Comparison of ENCODE assay signal across 8 cellular contexts in genomic region chr16:67658849-67659674, GRCh38. TPM values are rescaled to one million over a fixed set of nuclear protein-coding genes. Genes with fewer than 3 reads are reported as not detected.
DNase-seq lines count a peak whose midpoint lies in the region; ATAC-seq and TF ChIP-seq lines count a peak whose summit lies in the region.

No MANE protein-coding gene starts in this region.

- peaks cover 25% of the 10 kb centered on the region for H3K4me1 Mint-ChIP-seq in activated T-cell treated with anti-CD3 and anti-CD28 coated beads, Interleukin-2, amount 50 U/mL, for 72 hours (ENCODE audit: low read depth)
- peaks cover 18% of the 10 kb centered on the region for H3K4me1 Mint-ChIP-seq in activated naive CD8-positive, alpha-beta T cell treated with anti-CD3 and anti-CD28 coated beads, Interleukin-2, amount 50 U/mL, for 24 hours

- H3K27ac ChIP-seq in right lobe of liver: no peak overlapping the region
- peak overlapping the region in 2 of 4 donors; percentile 90 to 100 for H3K27ac ChIP-seq in tibial nerve

- no peaks in the 10 kb centered on the region for H3K9me3 Mint-ChIP-seq in activated T-cell treated with anti-CD3 and anti-CD28 coated beads, Interleukin-2, amount 50 U/mL, for 72 hours
- no peaks in the 10 kb centered on the region for H3K9me3 Mint-ChIP-seq in activated naive CD8-positive, alpha-beta T cell treated with anti-CD3 and anti-CD28 coated beads, Interleukin-2, amount 50 U/mL, for 24 hours

- peak overlapping the region; percentile 93 to 95 for H3K4me3 Mint-ChIP-seq in activated T-cell treated with anti-CD3 and anti-CD28 coated beads, Interleukin-2, amount 50 U/mL, for 72 hours
- H3K4me3 Mint-ChIP-seq in activated naive CD8-positive, alpha-beta T cell treated with anti-CD3 and anti-CD28 coated beads, Interleukin-2, amount 50 U/mL, for 24 hours: peak overlapping the region; percentile 92

- H3K27me3 Mint-ChIP-seq in activated T-cell treated with anti-CD3 and anti-CD28 coated beads, Interleukin-2, amount 50 U/mL, for 72 hours (ENCODE audit: low read depth): no peaks in the 10 kb centered on the region
- no peaks in the 10 kb centered on the region for H3K27me3 Mint-ChIP-seq in activated naive CD8-positive, alpha-beta T cell treated with anti-CD3 and anti-CD28 coated beads, Interleukin-2, amount 50 U/mL, for 24 hours

- H3K36me3 ChIP-seq in right lobe of liver (no peaks in the 10 kb centered on the region), tibial nerve (peaks cover 0 to 42% (median 0%) of the 10 kb centered on the region in 3 donors)

- TF ChIP-seq POLR2A in right lobe of liver (IDR thresholded peaks at IDR 0.05) (no peak), tibial nerve (IDR thresholded peaks at IDR 0.05) (no peak)

- H3K4me1 ChIP-seq in right lobe of liver (peaks cover 0 to 12% (median 0%) of the 10 kb centered on the region in 4 donors), tibial nerve (peaks cover 0 to 31% (median 17%) of the 10 kb centered on the region in 4 donors)

- no peak for ATAC-seq in activated T-cell treated with anti-CD3 and anti-CD28 coated beads, Interleukin-2, amount 50 U/mL, for 72 hours (replicated peaks in 1 of 2)
- ATAC-seq in activated naive CD8-positive, alpha-beta T cell treated with anti-CD3 and anti-CD28 coated beads, Interleukin-2, amount 50 U/mL, for 24 hours: no peak
- ATAC-seq in right lobe of liver: no peak

- no peak for TF ChIP-seq EP300 in tibial nerve (IDR thresholded peaks at IDR 0.05)

- intact Hi-C loops in right lobe of liver (cut with DNase I): no loop called here

- peak overlapping the region; percentile 80 for H3K27ac Mint-ChIP-seq in activated T-cell treated with anti-CD3 and anti-CD28 coated beads, Interleukin-2, amount 50 U/mL, for 72 hours
- H3K27ac Mint-ChIP-seq in activated naive CD8-positive, alpha-beta T cell treated with anti-CD3 and anti-CD28 coated beads, Interleukin-2, amount 50 U/mL, for 24 hours: peak overlapping the region; percentile 72

- no peak for TF ChIP-seq CTCF in right lobe of liver (IDR thresholded peaks at IDR 0.05)
- TF ChIP-seq CTCF in tibial nerve (IDR thresholded peaks at IDR 0.05): no peak

- DNase-seq in activated T-cell treated with anti-CD3 and anti-CD28 coated beads, Interleukin-2, amount 50 U/mL, for 72 hours: peak in 1 of 2 donors; percentile 25
- no peak for DNase-seq in activated T-cell treated with anti-CD3 and anti-CD28 coated beads, Interleukin-2, amount 50 U/mL, for 48 hours
- no peak for DNase-seq in activated naive CD8-positive, alpha-beta T cell treated with anti-CD3 and anti-CD28 coated beads, Interleukin-2, amount 50 U/mL, for 24 hours
- DNase-seq in right lobe of liver: no peak
- no peak for DNase-seq in tibial nerve (ENCODE audit: low spot score in 2 of 2)
- DNase-seq in LoVo (ENCODE audit: low spot score): no peak
- no peak for DNase-seq in nucleus accumbens (lab: John Stamatoyannopoulos, UW)
- DNase-seq in epidermal melanocyte (ENCODE audit: insufficient read length, low spot score): no peak

- peak overlapping the region; percentile 77 to 95 (median 77) for H3K4me3 ChIP-seq in right lobe of liver
- peak overlapping the region; percentile 64 to 92 (median 77) for H3K4me3 ChIP-seq in tibial nerve

- 82% methylated on average over 5 of the region's 21 CpGs for WGBS in right lobe of liver (ENCODE audit: insufficient coverage, low coverage, low lambda C conversion rate, missing lambda C conversion rate)
- WGBS in tibial nerve, 2 donors: 33 to 62% methylated on average over 11 to 19 of the region's 21 CpGs

- H3K27me3 ChIP-seq in right lobe of liver (peaks cover 0 to 4% of the 10 kb centered on the region in 2 donors), tibial nerve (peaks cover 0 to 12% of the 10 kb centered on the region in 2 donors)

- H3K36me3 Mint-ChIP-seq in activated T-cell treated with anti-CD3 and anti-CD28 coated beads, Interleukin-2, amount 50 U/mL, for 72 hours (ENCODE audit: insufficient read depth in 2 of 2): peaks cover 8 to 11% of the 10 kb centered on the region in 2 donors
- H3K36me3 Mint-ChIP-seq in activated naive CD8-positive, alpha-beta T cell treated with anti-CD3 and anti-CD28 coated beads, Interleukin-2, amount 50 U/mL, for 24 hours (ENCODE audit: low read depth): peaks cover 12% of the 10 kb centered on the region

- H3K9me3 ChIP-seq in right lobe of liver (no peaks in the 10 kb centered on the region), tibial nerve (no peaks in the 10 kb centered on the region)

RNA-seq across cellular contexts. Expression of gene ACD, which starts 1.0 kb away (rescaled TPM):
- total RNA-seq in activated T-cell treated with anti-CD3 and anti-CD28 coated beads, Interleukin-2, amount 50 U/mL, for 72 hours: 10 to 100 TPM; 53.6 to 73.0 TPM
- total RNA-seq in right lobe of liver (1 to 10 TPM; 4.0 to 8.2 (median 5.9) TPM), tibial nerve (10 to 100 TPM; 18.0 to 32.3 (median 20.7) TPM)

RNA-seq across cellular contexts. Expression of gene PARD6A, which starts 1.7 kb away (rescaled TPM):
- total RNA-seq in activated T-cell treated with anti-CD3 and anti-CD28 coated beads, Interleukin-2, amount 50 U/mL, for 72 hours: 1 to 10 TPM; 7.2 to 9.2 TPM
- total RNA-seq in right lobe of liver: 1 to 10 TPM; 1.3 to 4.8 (median 2.6) TPM
- total RNA-seq in tibial nerve: 10 to 100 TPM in 2 of 4 donors, 1 to 10 TPM in 2; 3.7 to 16.2 (median 9.9) TPM

RNA-seq across cellular contexts. Expression of gene ENKD1, which starts 7.5 kb away (rescaled TPM):
- total RNA-seq in activated T-cell treated with anti-CD3 and anti-CD28 coated beads, Interleukin-2, amount 50 U/mL, for 72 hours: 10 to 100 TPM; 12.0 to 18.3 TPM
- 1 to 10 TPM; 4.4 to 8.9 (median 7.3) TPM for total RNA-seq in right lobe of liver
- 10 to 100 TPM; 32.6 to 53.8 (median 45.6) TPM for total RNA-seq in tibial nerve

RNA-seq across cellular contexts. Expression of gene C16orf86, which starts 7.6 kb away (rescaled TPM):
- total RNA-seq in activated T-cell treated with anti-CD3 and anti-CD28 coated beads, Interleukin-2, amount 50 U/mL, for 72 hours: 1 to 10 TPM; 4.9 to 5.9 TPM
- total RNA-seq in right lobe of liver (1 to 10 TPM; 1.4 to 4.3 (median 2.5) TPM), tibial nerve (10 to 100 TPM; 15.9 to 31.2 (median 25.5) TPM)

RNA-seq across cellular contexts. Expression of gene CARMIL2, which starts 14.1 kb away (rescaled TPM):
- total RNA-seq in activated T-cell treated with anti-CD3 and anti-CD28 coated beads, Interleukin-2, amount 50 U/mL, for 72 hours: 100 to 1,000 TPM; 182 to 196 TPM
- 1 to 10 TPM in 3 of 6 experiments, under 1 TPM in 3; 0.39 to 3.4 (median 0.88) TPM for total RNA-seq in right lobe of liver
- 1 to 10 TPM in 3 of 4 donors, under 1 TPM in 1; 0.66 to 6.5 (median 1.7) TPM for total RNA-seq in tibial nerve
